In the genomic region with DNA sequence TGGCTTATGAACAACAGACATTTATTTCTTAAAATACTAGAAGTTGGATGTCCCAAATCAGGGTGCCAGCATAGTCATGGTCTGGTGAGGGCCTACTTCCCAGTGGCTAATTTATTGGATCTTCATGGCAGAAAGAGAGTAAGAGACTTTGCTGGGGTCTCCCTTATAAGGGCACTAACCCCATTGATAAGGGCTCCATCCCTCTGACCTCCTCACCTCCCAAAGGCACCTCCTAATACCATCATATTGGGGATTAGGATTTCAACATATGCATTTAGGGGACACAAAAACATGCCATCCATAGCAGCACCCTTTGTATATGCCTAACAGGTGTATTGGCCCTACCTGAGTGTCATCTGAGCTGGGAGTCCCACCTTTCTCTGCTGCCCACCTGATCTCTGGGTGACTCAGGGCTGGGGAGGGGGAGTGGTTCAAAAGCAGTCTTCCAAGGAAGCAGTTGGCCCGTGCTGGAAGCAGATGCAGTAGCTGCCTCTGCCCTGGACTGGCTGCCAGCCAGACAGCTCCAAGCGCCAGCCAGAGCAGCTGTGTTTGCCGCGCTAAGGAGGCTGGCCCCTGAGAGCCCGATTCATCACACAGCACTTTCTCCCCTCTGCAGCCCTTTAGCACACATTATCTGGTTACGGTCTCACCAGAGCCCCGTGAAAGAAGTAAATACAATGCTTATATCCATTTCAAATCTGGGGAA, we compare ENCODE assay signal across 13 cellular contexts.
DNase-seq lines count a peak whose midpoint lies in the region; ATAC-seq and TF ChIP-seq lines count a peak whose summit lies in the region.
"Had no signal": no experiment of that assay in that cellular context is flagged by ENCODE, and none has a peak within 500 bp of the region (broad histone marks: within the 10 kb centered on the region; RNA-seq: fewer than 3 reads in every experiment).

No MANE protein-coding gene starts in this region.

- no peaks in the 10 kb centered on the region for H3K9me3 ChIP-seq in ovary

- peaks cover 18% of the 10 kb centered on the region for H3K36me3 Mint-ChIP-seq in stimulated activated effector memory CD8-positive, alpha-beta T cell treated with anti-CD3 and anti-CD28 coated beads, Interleukin-12 subunit alpha, Interleukin-12 subunit beta, amount 100 ng/mL, for 72 hours

- no peak overlapping the region for H3K4me3 Mint-ChIP-seq in stimulated activated effector memory CD8-positive, alpha-beta T cell treated with anti-CD3 and anti-CD28 coated beads, Interleukin-12 subunit alpha, Interleukin-12 subunit beta, amount 100 ng/mL, for 72 hours
- H3K4me3 Mint-ChIP-seq: naive B cell; stimulated activated naive CD8-positive, alpha-beta T cell treated with anti-CD3 and anti-CD28 coated beads, Interleukin-15, amount 100 ng/mL, for 72 hours had no signal

- intact Hi-C loops in ovary (cut with DNase I), result no loop called here

- TF ChIP-seq EP300 in ovary (IDR thresholded peaks at IDR 0.05), result no peak

- WGBS in ovary, 3 donors, result 7 to 16% (median 8%) methylated on average over 7 of the region's 7 CpGs

- no peaks in the 10 kb centered on the region for H3K9me3 Mint-ChIP-seq in stimulated activated effector memory CD8-positive, alpha-beta T cell treated with anti-CD3 and anti-CD28 coated beads, Interleukin-12 subunit alpha, Interleukin-12 subunit beta, amount 100 ng/mL, for 72 hours

- no peak overlapping the region for H3K4me3 ChIP-seq in ovary

- no peak for TF ChIP-seq POLR2A in ovary (IDR thresholded peaks at IDR 0.05)

- H3K36me3 ChIP-seq in ovary, result no peaks in the 10 kb centered on the region

- no peak overlapping the region for H3K27ac ChIP-seq in ovary

- DNase-seq in DMS53 treated with DMSO at 0.1 percent for 48 hours (lab: John Stamatoyannopoulos, UW; ENCODE audit: unreplicated experiment) (peak; percentile 96), NCI-H345 treated with DMSO at 0.1 percent for 48 hours (lab: John Stamatoyannopoulos, UW; ENCODE audit: unreplicated experiment) (peak; percentile 89), fibroblast of gingiva (ENCODE audit: low read depth) (peak; percentile 72), ovary (peak; percentile 59 to 82 (median 74)), GM10248 (ENCODE audit: extremely low spot score) (no peak), NCI-H187 treated with DMSO at 0.1 percent for 48 hours (lab: John Stamatoyannopoulos, UW) (no peak)
- no peak for DNase-seq in stimulated activated effector memory CD8-positive, alpha-beta T cell treated with anti-CD3 and anti-CD28 coated beads, Interleukin-12 subunit alpha, Interleukin-12 subunit beta, amount 100 ng/mL, for 72 hours (ENCODE audit: low spot score in 2 of 2)
- DNase-seq: cerebellar nuclear complex; GF-D8; naive B cell; stimulated activated naive CD8-positive, alpha-beta T cell treated with anti-CD3 and anti-CD28 coated beads, Interleukin-15, amount 100 ng/mL, for 72 hours; T1000 had no signal

- CTCF ChIA-PET in GM10248 (lab: Yijun Ruan, JAX), result no interaction called here

- H3K27ac Mint-ChIP-seq in stimulated activated effector memory CD8-positive, alpha-beta T cell treated with anti-CD3 and anti-CD28 coated beads, Interleukin-12 subunit alpha, Interleukin-12 subunit beta, amount 100 ng/mL, for 72 hours, result no peak overlapping the region
- H3K27ac Mint-ChIP-seq: stimulated activated naive CD8-positive, alpha-beta T cell treated with anti-CD3 and anti-CD28 coated beads, Interleukin-15, amount 100 ng/mL, for 72 hours had no signal

- POLR2A ChIA-PET in GM10248 (lab: Yijun Ruan, JAX), result no interaction called here

- no peak for ATAC-seq in GM18502 (IDR thresholded peaks at IDR 0.05; ENCODE audit: poor library complexity, unreplicated experiment)
- no peak for ATAC-seq in stimulated activated effector memory CD8-positive, alpha-beta T cell treated with anti-CD3 and anti-CD28 coated beads, Interleukin-12 subunit alpha, Interleukin-12 subunit beta, amount 100 ng/mL, for 72 hours
- ATAC-seq: stimulated activated naive CD8-positive, alpha-beta T cell treated with anti-CD3 and anti-CD28 coated beads, Interleukin-15, amount 100 ng/mL, for 72 hours had no signal

- no peak for TF ChIP-seq CTCF in ovary (IDR thresholded peaks at IDR 0.05)
- no peak for TF ChIP-seq CTCF in GM10248 (IDR thresholded peaks at IDR 0.05; ENCODE audit: control extremely low read depth, extremely low read depth, low read depth, missing control alignments)

- H3K4me1 Mint-ChIP-seq in stimulated activated effector memory CD8-positive, alpha-beta T cell treated with anti-CD3 and anti-CD28 coated beads, Interleukin-12 subunit alpha, Interleukin-12 subunit beta, amount 100 ng/mL, for 72 hours, result peaks cover 39% of the 10 kb centered on the region

- no peaks in the 10 kb centered on the region for H3K27me3 ChIP-seq in ovary

- peaks cover 5% of the 10 kb centered on the region for H3K4me1 ChIP-seq in ovary (ENCODE audit: insufficient read depth)

Comparison
In these comparisons a context has a peak if more than half of its experiments do, and no peak if none do; other contexts are left out.
1. DNase-seq: peak in DMS53 treated with DMSO at 0.1 percent for 48 hours (single experiment), NCI-H345 treated with DMSO at 0.1 percent for 48 hours (single experiment), fibroblast of gingiva (single experiment) and ovary (5 of 5); none in GM10248 (single experiment), NCI-H187 treated with DMSO at 0.1 percent for 48 hours (single experiment) and stimulated activated effector memory CD8-positive, alpha-beta T cell treated with anti-CD3 and anti-CD28 coated beads, Interleukin-12 subunit alpha, Interleukin-12 subunit beta, amount 100 ng/mL, for 72 hours (0 of 2).